In genomic region chr2:28219736-28220364, GRCh38 we compare ENCODE assay signal across 20 cellular contexts.
"Had no signal": no experiment of that assay in that cellular context is flagged by ENCODE, and none has a peak within 500 bp of the region (broad histone marks: within the 10 kb centered on the region; RNA-seq: fewer than 3 reads in every experiment).

No MANE protein-coding gene starts in this region.

- H3K9ac ChIP-seq: SK-N-SH had no signal

- H3K27ac ChIP-seq: neutrophil, ovary, prostate gland, upper lobe of left lung, VCaP had no signal

- DNase-seq: activated CD4-positive, alpha-beta T cell treated with anti-CD3 and anti-CD28 coated beads, Interleukin-2, amount 50 U/mL, for 1 hour; activated CD8-positive, alpha-beta T cell treated with anti-CD3 and anti-CD28 coated beads, Interleukin-2, amount 10 ng/mL, durations not matched to agents 7 days and 5 days; activated naive CD8-positive, alpha-beta T cell treated with anti-CD3 and anti-CD28 coated beads for 36 hours; amniotic stem cell; effector CD4-positive, alpha-beta T cell; kidney glomerular epithelial cell; left ventricle myocardium superior; midbrain; natural killer cell; ovary; SK-N-SH; stimulated activated CD4-positive, alpha-beta T cell treated with anti-CD3 and anti-CD28 coated beads, Interleukin-12 subunit alpha, Interleukin-12 subunit beta, amount 100 ng/mL, for 4 hours; upper lobe of left lung had no signal

- H3K4me3 Mint-ChIP-seq: activated CD8-positive, alpha-beta T cell treated with anti-CD3 and anti-CD28 coated beads, Interleukin-2, amount 10 ng/mL, durations not matched to agents 7 days and 5 days; activated naive CD8-positive, alpha-beta T cell treated with anti-CD3 and anti-CD28 coated beads for 36 hours; activated T-helper 17 cell treated with anti-CD3 and anti-CD28 coated beads, Interleukin-2, amount 50 U/mL, for 72 hours; natural killer cell; stimulated activated effector memory CD8-positive, alpha-beta T cell treated with anti-CD3 and anti-CD28 coated beads, Interleukin-12 subunit alpha, Interleukin-12 subunit beta, amount 100 ng/mL, for 72 hours; T-helper 2 cell treated with Interferon-gamma antibody and Interleukin-4, amounts not matched to agents 5 μg/mL and 100 μg/mL, for 36 hours had no signal

- H3K27me3 Mint-ChIP-seq: activated naive CD8-positive, alpha-beta T cell treated with anti-CD3 and anti-CD28 coated beads for 36 hours; activated T-helper 17 cell treated with anti-CD3 and anti-CD28 coated beads, Interleukin-2, amount 50 U/mL, for 72 hours had no signal

- H3K4me3 ChIP-seq: ovary, prostate gland, upper lobe of left lung had no signal

- H3K9me3 Mint-ChIP-seq: activated naive CD8-positive, alpha-beta T cell treated with anti-CD3 and anti-CD28 coated beads for 36 hours; activated T-helper 17 cell treated with anti-CD3 and anti-CD28 coated beads, Interleukin-2, amount 50 U/mL, for 72 hours; natural killer cell; stimulated activated effector memory CD8-positive, alpha-beta T cell treated with anti-CD3 and anti-CD28 coated beads, Interleukin-12 subunit alpha, Interleukin-12 subunit beta, amount 100 ng/mL, for 72 hours; T-helper 2 cell treated with Interferon-gamma antibody and Interleukin-4, amounts not matched to agents 5 μg/mL and 100 μg/mL, for 36 hours had no signal

- H3K4me1 ChIP-seq: prostate gland, upper lobe of left lung had no signal

- H3K27me3 ChIP-seq: neutrophil, ovary, upper lobe of left lung had no signal

- H3K36me3 Mint-ChIP-seq: activated naive CD8-positive, alpha-beta T cell treated with anti-CD3 and anti-CD28 coated beads for 36 hours; natural killer cell; stimulated activated effector memory CD8-positive, alpha-beta T cell treated with anti-CD3 and anti-CD28 coated beads, Interleukin-12 subunit alpha, Interleukin-12 subunit beta, amount 100 ng/mL, for 72 hours had no signal

- H3K36me3 ChIP-seq: neutrophil, ovary, prostate gland, upper lobe of left lung had no signal

- H3K9me3 ChIP-seq: neutrophil, ovary, prostate gland, SK-N-SH, upper lobe of left lung had no signal

- H3K4me2 ChIP-seq: SK-N-SH had no signal

- H3K27ac Mint-ChIP-seq: activated CD8-positive, alpha-beta T cell treated with anti-CD3 and anti-CD28 coated beads, Interleukin-2, amount 10 ng/mL, durations not matched to agents 7 days and 5 days; activated naive CD8-positive, alpha-beta T cell treated with anti-CD3 and anti-CD28 coated beads for 36 hours; activated T-helper 17 cell treated with anti-CD3 and anti-CD28 coated beads, Interleukin-2, amount 50 U/mL, for 72 hours; natural killer cell; stimulated activated effector memory CD8-positive, alpha-beta T cell treated with anti-CD3 and anti-CD28 coated beads, Interleukin-12 subunit alpha, Interleukin-12 subunit beta, amount 100 ng/mL, for 72 hours; T-helper 2 cell treated with Interferon-gamma antibody and Interleukin-4, amounts not matched to agents 5 μg/mL and 100 μg/mL, for 36 hours had no signal

- ATAC-seq: activated CD4-positive, CD25-positive, alpha-beta regulatory T cell treated with anti-CD3 and anti-CD28 coated beads, Interleukin-2, amount 50 U/mL, for 24 hours; activated CD8-positive, alpha-beta T cell treated with anti-CD3 and anti-CD28 coated beads, Interleukin-2, amount 10 ng/mL, durations not matched to agents 7 days and 5 days; activated T-helper 17 cell treated with anti-CD3 and anti-CD28 coated beads, Interleukin-2, amount 50 U/mL, for 72 hours; left ventricle myocardium superior; natural killer cell; stimulated activated effector memory CD8-positive, alpha-beta T cell treated with anti-CD3 and anti-CD28 coated beads, Interleukin-12 subunit alpha, Interleukin-12 subunit beta, amount 100 ng/mL, for 72 hours had no signal
